ENCODE assay signal across 10 cellular contexts in the genomic region with DNA sequence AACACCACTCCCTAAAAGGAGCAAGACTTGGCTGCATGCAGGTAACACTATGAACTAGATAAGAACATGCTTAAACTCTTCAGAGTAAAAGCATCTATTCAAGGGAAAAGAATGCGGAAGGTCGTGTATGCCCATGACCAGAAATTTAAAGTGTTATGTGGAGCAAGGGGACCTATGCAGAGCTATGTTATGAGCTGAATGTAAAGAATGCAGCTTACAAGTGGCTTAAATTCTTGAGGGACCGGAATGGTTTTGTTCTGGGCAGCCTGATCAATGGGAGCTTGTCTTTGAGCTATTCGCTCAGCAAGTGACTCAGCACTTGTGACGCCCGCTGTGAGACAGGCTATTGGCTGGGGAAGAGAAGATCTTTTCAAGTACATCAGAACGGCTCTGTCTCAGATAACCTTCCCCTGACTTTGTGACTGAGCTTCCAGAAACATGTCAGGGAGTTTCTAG.
DNase-seq lines count a peak whose midpoint lies in the region; ATAC-seq, FAIRE-seq and TF ChIP-seq lines count a peak whose summit lies in the region.
"Had no signal": no experiment of that assay in that cellular context is flagged by ENCODE, and none has a peak within 500 bp of the region (broad histone marks: within the 10 kb centered on the region; RNA-seq: fewer than 3 reads in every experiment).

No MANE protein-coding gene starts in this region.

- FAIRE-seq in HTR-8/SVneo (lab: Jason Lieb, UNC): peak; percentile 16
- FAIRE-seq: islet of Langerhans had no signal

- H3K4me1 ChIP-seq in body of pancreas (peaks cover 26% of the 10 kb centered on the region), sigmoid colon (peaks cover 0 to 11% (median 4%) of the 10 kb centered on the region in 4 donors)

- peak overlapping the region; percentile 42 to 67 (median 56) for H3K27ac ChIP-seq in body of pancreas
- peak overlapping the region in 3 of 4 donors; percentile 18 to 46 (median 42) for H3K27ac ChIP-seq in sigmoid colon

- intact Hi-C loops in body of pancreas (cut with DNase I) (no loop called here), sigmoid colon (cut with DNase I) (no loop called here)

- WGBS in body of pancreas, 2 donors: 58 to 60% methylated on average over 6 to 7 of the region's 7 CpGs
- WGBS in sigmoid colon, 2 donors: 73 to 87% methylated on average over 7 of the region's 7 CpGs

- peak; percentile 40 for ATAC-seq in body of pancreas
- no peak for ATAC-seq in HG02870 (IDR thresholded peaks at IDR 0.05; ENCODE audit: unreplicated experiment)
- ATAC-seq: activated T-cell treated with anti-CD3 and anti-CD28 coated beads, Interleukin-2, amount 50 U/mL, for 72 hours had no signal

- DNase-seq in HTR-8/SVneo (ENCODE audit: insufficient read length, low spot score): peak; percentile 62
- DNase-seq in body of pancreas: peak; percentile 20 to 66 (median 44)
- DNase-seq in iPS DF 19.7 (ENCODE audit: low read depth, low spot score): peak; percentile 100
- DNase-seq in sigmoid colon: peak; percentile 66
- DNase-seq in kidney glomerular epithelial cell (lab: John Stamatoyannopoulos, UW): no peak
- DNase-seq in UCSD-AML1 (lab: John Stamatoyannopoulos, UW; ENCODE audit: unreplicated experiment): no peak
- DNase-seq in NOMO-1 treated with dmso at 0.1 percent for 144 hours (lab: John Stamatoyannopoulos, UW; ENCODE audit: unreplicated experiment): no peak
- DNase-seq: activated T-cell treated with anti-CD3 and anti-CD28 coated beads, Interleukin-2, amount 50 U/mL, for 72 hours had no signal

- H3K4me3 ChIP-seq in body of pancreas (no peak overlapping the region), sigmoid colon (no peak overlapping the region)

- H3K36me3 ChIP-seq in body of pancreas (replicated peaks in 1 of 2; ENCODE audit: insufficient read depth in 1 of 2, low read depth in 2 of 2) (no peaks in the 10 kb centered on the region), sigmoid colon (no peaks in the 10 kb centered on the region)

- TF ChIP-seq POLR2A in body of pancreas (IDR thresholded peaks at IDR 0.05) (no peak), sigmoid colon (IDR thresholded peaks at IDR 0.05) (no peak)

- H3K9me3 ChIP-seq in body of pancreas (no peaks in the 10 kb centered on the region), sigmoid colon (no peaks in the 10 kb centered on the region)

- TF ChIP-seq CTCF in body of pancreas (IDR thresholded peaks at IDR 0.05) (no peak), sigmoid colon (IDR thresholded peaks at IDR 0.05) (no peak)

- H3K27me3 ChIP-seq in body of pancreas: no peaks in the 10 kb centered on the region
- no peaks in the 10 kb centered on the region for H3K27me3 ChIP-seq in sigmoid colon

- no peak for TF ChIP-seq EP300 in sigmoid colon (IDR thresholded peaks at IDR 0.05)

Comparison
In these comparisons a context has a peak if more than half of its experiments do, and no peak if none do; other contexts are left out.
1. DNase-seq: peak in HTR-8/SVneo (single experiment), body of pancreas (4 of 4), iPS DF 19.7 (single experiment) and sigmoid colon (single experiment); none in kidney glomerular epithelial cell (single experiment), UCSD-AML1 (single experiment) and NOMO-1 treated with dmso at 0.1 percent for 144 hours (single experiment).